17 cellular contexts compared by ENCODE assay signal in the genomic region with DNA sequence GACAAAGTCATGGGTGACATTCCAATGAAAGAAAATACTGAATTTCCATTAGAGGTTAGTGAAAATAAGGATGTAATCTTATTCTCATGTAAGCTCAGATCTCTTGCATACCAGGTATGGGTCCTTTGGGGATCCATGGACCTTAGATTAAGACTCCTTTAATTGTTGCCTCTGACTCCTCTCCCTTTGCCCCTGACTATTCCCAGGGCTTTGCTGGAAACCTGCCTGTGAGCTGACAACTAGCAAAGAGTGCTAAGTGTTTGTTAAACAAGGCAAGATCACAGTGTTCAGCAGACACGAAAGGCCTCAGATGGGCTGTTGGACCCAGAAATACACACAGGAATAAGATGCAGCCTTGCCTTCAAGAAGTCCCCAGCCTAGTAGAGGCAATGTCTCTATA. TPM values are rescaled to one million over a fixed set of nuclear protein-coding genes. Genes with fewer than 3 reads are reported as not detected.
DNase-seq lines count a peak whose midpoint lies in the region; ATAC-seq, FAIRE-seq and TF ChIP-seq lines count a peak whose summit lies in the region.
"Had no signal": no experiment of that assay in that cellular context is flagged by ENCODE, and none has a peak within 500 bp of the region (broad histone marks: within the 10 kb centered on the region; RNA-seq: fewer than 3 reads in every experiment).

No MANE protein-coding gene starts in this region.

- TF ChIP-seq POLR2A in K562 (conservative IDR thresholded peaks at IDR 0.05) (no peak), lower leg skin (IDR thresholded peaks at IDR 0.05) (no peak)

- DNase-seq in right atrium auricular region (ENCODE audit: low spot score) (no peak), right cardiac atrium (no peak), K562 (ENCODE audit: extremely low read depth in 1 of 4, low spot score in 3 of 4) (no peak), left lobe of liver (ENCODE audit: low spot score) (no peak), GM13976 (ENCODE audit: low spot score) (no peak), lower leg skin (ENCODE audit: low spot score in 2 of 2) (no peak), posterior vena cava (ENCODE audit: low spot score) (no peak)
- DNase-seq: 8988T; AML-193; CD4-positive, CD25-positive, alpha-beta regulatory T cell; DMS53; H9 had no signal

- H4K20me1 ChIP-seq in K562 (replicated peaks; ENCODE audit: control insufficient read depth, insufficient read depth, low read length) = no peaks in the 10 kb centered on the region
- H4K20me1 ChIP-seq: BLaER1 treated with 17β-estradiol and CSF1 and Interleukin-3, amounts not matched to agents 10 nM and 100 nM had no signal

- BruUV-seq in K562 (replicated peaks; lab: Mats Ljungman, UMichigan) = no TSS peak

- H3K4me3 ChIP-seq in right atrium auricular region (no peak overlapping the region), right cardiac atrium (ENCODE audit: low read length) (no peak overlapping the region), K562 (no peak overlapping the region), lower leg skin (ENCODE audit: low read depth, poor library complexity, severe bottlenecking) (no peak overlapping the region)
- H3K4me3 ChIP-seq: BLaER1 treated with 17β-estradiol and CSF1 and Interleukin-3, amounts not matched to agents 10 nM and 100 nM; GM23338 had no signal

- no peak for TF ChIP-seq EP300 in K562 (IDR thresholded peaks at IDR 0.05; ENCODE audit: low read length)

- peaks cover 0 to 47% of the 10 kb centered on the region in 2 donors for H3K4me1 ChIP-seq in right atrium auricular region
- H3K4me1 ChIP-seq in right cardiac atrium (ENCODE audit: control insufficient read depth, insufficient read depth, low read length) = peaks cover 8% of the 10 kb centered on the region
- peaks cover 4 to 23% of the 10 kb centered on the region in 2 experiments for H3K4me1 ChIP-seq in K562 (replicated peaks in 1 of 2; ENCODE audit: control insufficient read depth in 2 of 2, insufficient read depth in 2 of 2, low read length in 2 of 2)

- intact Hi-C loops in right cardiac atrium (cut with DNase I) = loop anchor here in 1 of 4 donors (5.0 kb wide), 1 partner anchor 36 kb away; the partner anchor contains the start of gene CYP8B1
- intact Hi-C loops in K562 (cut with micrococcal nuclease) = no loop called here
- intact Hi-C loops in lower leg skin (cut with DNase I; ENCODE audit: low total_unique reads) = no loop called here
- intact Hi-C loops in posterior vena cava (cut with DNase I) = no loop called here

- CTCF ChIA-PET in K562 (lab: Yijun Ruan, JAX; ENCODE audit: low intra/inter-chr PET ratio) = interaction anchor here (0.6 to 1.2 kb wide), 3 partner anchors 10 to 704 kb away, joined by 3 to 4 read pairs (median 3); no protein-coding TSS in a partner anchor

- TF ChIP-seq RAD21 in K562 (CRISPR knock-in tag; conservative IDR thresholded peaks at IDR 0.05 in 1 of 2, IDR thresholded peaks at IDR 0.05 in 1 of 2) = no peak

- WGBS in right cardiac atrium = 69% methylated on average over 1 of the region's 1 CpG
- WGBS in K562 (ENCODE audit: insufficient coverage, low coverage, missing lambda C conversion rate) = 11% methylated on average over 1 of the region's 1 CpG
- 75 to 93% methylated on average over 1 of the region's 1 CpG for WGBS in lower leg skin, 2 donors

- no peak overlapping the region for H3K9ac ChIP-seq in K562 (ENCODE audit: insufficient read depth in 1 of 2, low read depth in 2 of 2, low read length in 2 of 2)
- H3K9ac ChIP-seq: BLaER1 treated with 17β-estradiol and CSF1 and Interleukin-3, amounts not matched to agents 10 nM and 100 nM had no signal

- no peak for FAIRE-seq in K562 (lab: Jason Lieb, UNC)
- FAIRE-seq: GM18507 had no signal

- H3K4me2 ChIP-seq in K562 (ENCODE audit: insufficient read depth, low read length) = no peak overlapping the region
- H3K4me2 ChIP-seq: BLaER1 treated with 17β-estradiol and CSF1 and Interleukin-3, amounts not matched to agents 10 nM and 100 nM; GM23338 had no signal

- no peaks in the 10 kb centered on the region for H3K79me2 ChIP-seq in K562 (ENCODE audit: control insufficient read depth, insufficient read depth, low read length)

- H3K36me3 ChIP-seq in right atrium auricular region = no peaks in the 10 kb centered on the region
- no peaks in the 10 kb centered on the region for H3K36me3 ChIP-seq in K562 (ENCODE audit: control insufficient read depth, insufficient read depth, low read length)
- H3K36me3 ChIP-seq: BLaER1 treated with 17β-estradiol and CSF1 and Interleukin-3, amounts not matched to agents 10 nM and 100 nM had no signal

- POLR2A ChIA-PET in K562 (lab: Yijun Ruan, JAX) = interaction anchor here (0.5 kb wide), 1 partner anchor 631 kb away, joined by 3 read pairs; no protein-coding TSS in a partner anchor

- in situ Hi-C loops in K562 (cut with MboI) (no loop called here), GM13976 (cut with MboI; ENCODE audit: low sequenced_read_pairs, unreplicated experiment) (no loop called here)

- H3K27me3 ChIP-seq in right atrium auricular region = no peaks in the 10 kb centered on the region
- no peaks in the 10 kb centered on the region for H3K27me3 ChIP-seq in right cardiac atrium (ENCODE audit: control insufficient read depth, insufficient read depth)
- H3K27me3 ChIP-seq in K562 (ENCODE audit: control insufficient read depth in 2 of 2, insufficient read depth in 2 of 2, low read length in 2 of 2) = peaks cover 0 to 3% of the 10 kb centered on the region in 2 experiments; a peak in 2 of 5 replicates
- H3K27me3 ChIP-seq: BLaER1 treated with 17β-estradiol and CSF1 and Interleukin-3, amounts not matched to agents 10 nM and 100 nM had no signal

- peak overlapping the region; percentile 32; the same call in 1 of the 2 replicates for H2AFZ ChIP-seq in K562 (ENCODE audit: low read depth, low read length)
- H2AFZ ChIP-seq: GM23338 had no signal

- no peaks in the 10 kb centered on the region for H3K9me1 ChIP-seq in K562 (ENCODE audit: control insufficient read depth, insufficient read depth, low read length)

- ATAC-seq in right cardiac atrium = no peak
- ATAC-seq in K562 = no peak
- ATAC-seq in left lobe of liver = peak; percentile 51
- ATAC-seq: GM23338 had no signal

- peak overlapping the region; percentile 32 to 54 for H3K27ac ChIP-seq in right atrium auricular region
- H3K27ac ChIP-seq in right cardiac atrium (ENCODE audit: low read length) = no peak overlapping the region
- H3K27ac ChIP-seq in K562 (ENCODE audit: extremely low read depth, low read depth, low read length) = no peak overlapping the region
- H3K27ac ChIP-seq: BLaER1 treated with 17β-estradiol and CSF1 and Interleukin-3, amounts not matched to agents 10 nM and 100 nM had no signal

- TF ChIP-seq CTCF in right atrium auricular region (IDR thresholded peaks at IDR 0.05) (no peak), K562 (IDR thresholded peaks at IDR 0.05 in 2 of 3, conservative IDR thresholded peaks at IDR 0.05 in 1 of 3; ENCODE audit: insufficient read depth in 2 of 3, low read depth in 1 of 3, low read length in 3 of 3) (no peak), GM13976 (IDR thresholded peaks at IDR 0.05; ENCODE audit: borderline replicate concordance, control extremely low read depth, extremely low read depth, insufficient read depth, missing control alignments) (no peak), lower leg skin (IDR thresholded peaks at IDR 0.05) (no peak)

- no peaks in the 10 kb centered on the region for H3K9me3 ChIP-seq in right atrium auricular region
- no peaks in the 10 kb centered on the region for H3K9me3 ChIP-seq in right cardiac atrium (ENCODE audit: control insufficient read depth, low read length)
- no peaks in the 10 kb centered on the region for H3K9me3 ChIP-seq in K562 (replicated peaks; ENCODE audit: control insufficient read depth, insufficient read depth, low read depth, low read length)
- H3K9me3 ChIP-seq: BLaER1 treated with 17β-estradiol and CSF1 and Interleukin-3, amounts not matched to agents 10 nM and 100 nM had no signal

RNA-seq across cellular contexts. Expression of gene ACKR2, which starts 32.1 kb away (rescaled TPM):
- total RNA-seq in right atrium auricular region (1 to 10 TPM in 1 of 2 donors, under 1 TPM in 1; 0.78 to 6.2 TPM), right cardiac atrium (1 to 10 TPM; 1.4 to 2.4 (median 1.8) TPM), K562 (2014; rRNA removed) (0.08 and 0.32 TPM in 2 replicates), K562 (2014; rRNA removed; fragmentation: Illumina TruSeq; extraction: Trizol) (0.29 TPM in 2 replicates), K562 (2015; rRNA removed; fragmentation: Illumina TruSeq; extraction: Trizol) (0.15 TPM in 1 of 2 replicates, not detected in the other), K562 (2021) (0.69 and 0.85 TPM in 2 replicates), left lobe of liver (17.6 TPM), lower leg skin (1 to 10 TPM; 3.7 to 6.3 (median 4.5) TPM), posterior vena cava (10 to 100 TPM; 17.0 to 20.6 TPM)
- polyA plus RNA-seq in right cardiac atrium (1.2 TPM), K562 (2011; rRNA removed) (0.57 and 0.74 TPM in 2 replicates), K562 (2014; fragmentation: Illumina TruSeq; extraction: Trizol) (0.15 and 0.39 TPM in 2 replicates), K562 (2014; fragmentation: Nextera tagmentation; extraction: Ambion mirVana) (under 1 TPM; 0.03 to 0.21 TPM), K562 (2014; rRNA removed) (0.07 and 0.11 TPM in 2 replicates)
- 2.1 and 2.5 TPM in 2 replicates for total RNA-seq in K562 (2011; cell fraction: chromatin; rRNA removed; ENCODE audit: low replicate concordance)
- 1.7 and 2.2 TPM in 2 replicates for total RNA-seq in K562 (2011; cell fraction: nucleolus; rRNA removed)
- total RNA-seq in K562 (2011; cell fraction: nucleoplasm; rRNA removed) = 1.5 and 3.8 TPM in 2 replicates
- 0.25 and 0.41 TPM in 2 replicates for polyA plus RNA-seq in K562 (2011; cell fraction: cytosol; rRNA removed)
- polyA plus RNA-seq in K562 (2011; cell fraction: nucleus; rRNA removed) = 0.72 and 0.75 TPM in 2 replicates
- polyA plus RNA-seq in K562 (2012) = 0.29 and 0.62 TPM in 2 replicates
- polyA minus RNA-seq in K562 (2011; rRNA and poly(A)+ RNA removed) = 0.84 and 1.3 TPM in 2 replicates
- polyA minus RNA-seq in K562 (2011; cell fraction: cytosol; rRNA and poly(A)+ RNA removed) = 0.57 TPM in 1 of 2 replicates, not detected in the other
- 0.40 and 1.1 TPM in 2 replicates for polyA minus RNA-seq in K562 (2011; cell fraction: nucleus; rRNA and poly(A)+ RNA removed)
- total RNA-seq: CD4-positive, CD25-positive, alpha-beta regulatory T cell; H9; HT-29 had no signal
- polyA plus RNA-seq: GM23338 had no signal

RNA-seq across cellular contexts. Expression of gene CYP8B1, which starts 34.3 kb away (rescaled TPM):
- total RNA-seq in right atrium auricular region = not detected
- under 1 TPM in 1 of 4 donors, not detected in 3; 0.14 TPM for total RNA-seq in right cardiac atrium
- polyA plus RNA-seq in right cardiac atrium = 0.02 TPM
- total RNA-seq in K562 (2011; cell fraction: chromatin; rRNA removed; ENCODE audit: low replicate concordance) = not detected in 2 replicates
- not detected in 2 replicates for total RNA-seq in K562 (2011; cell fraction: nucleolus; rRNA removed)
- total RNA-seq in K562 (2011; cell fraction: nucleoplasm; rRNA removed) = not detected in 2 replicates
- total RNA-seq in K562 (2014; rRNA removed) = not detected in 2 replicates
- not detected in 2 replicates for total RNA-seq in K562 (2014; rRNA removed; fragmentation: Illumina TruSeq; extraction: Trizol)
- total RNA-seq in K562 (2015; rRNA removed; fragmentation: Illumina TruSeq; extraction: Trizol) = not detected in 2 replicates
- 0.04 and 0.13 TPM in 2 replicates for total RNA-seq in K562 (2021)
- not detected in 2 replicates for polyA plus RNA-seq in K562 (2011; rRNA removed)
- polyA plus RNA-seq in K562 (2011; cell fraction: cytosol; rRNA removed) = not detected in 2 replicates
- polyA plus RNA-seq in K562 (2011; cell fraction: nucleus; rRNA removed) = not detected in 2 replicates
- polyA plus RNA-seq in K562 (2012) = not detected in 2 replicates
- polyA plus RNA-seq in K562 (2014; fragmentation: Illumina TruSeq; extraction: Trizol) = not detected in 2 replicates
- not detected for polyA plus RNA-seq in K562 (2014; fragmentation: Nextera tagmentation; extraction: Ambion mirVana)
- polyA plus RNA-seq in K562 (2014; rRNA removed) = not detected in 2 replicates
- not detected in 2 replicates for polyA minus RNA-seq in K562 (2011; rRNA and poly(A)+ RNA removed)
- polyA minus RNA-seq in K562 (2011; cell fraction: cytosol; rRNA and poly(A)+ RNA removed) = not detected in 2 replicates
- not detected in 2 replicates for polyA minus RNA-seq in K562 (2011; cell fraction: nucleus; rRNA and poly(A)+ RNA removed)
- total RNA-seq in left lobe of liver = 425 TPM
- not detected for total RNA-seq in lower leg skin
- under 1 TPM; 0.10 to 0.14 TPM for total RNA-seq in posterior vena cava
- total RNA-seq: CD4-positive, CD25-positive, alpha-beta regulatory T cell; Daoy; GM23338; H9; HT-29 had no signal
- polyA plus RNA-seq: CD4-positive, CD25-positive, alpha-beta regulatory T cell; GM23338 had no signal

RNA-seq across cellular contexts. Expression of gene HIGD1A, which starts 37.0 kb away (rescaled TPM):
- total RNA-seq in right atrium auricular region = 100 to 1,000 TPM; 213 to 299 TPM
- total RNA-seq in right cardiac atrium = 100 to 1,000 TPM; 179 to 274 (median 239) TPM
- polyA plus RNA-seq in right cardiac atrium = 348 TPM
- total RNA-seq in K562 (2011; cell fraction: chromatin; rRNA removed; ENCODE audit: low replicate concordance) = 16.0 and 47.0 TPM in 2 replicates
- total RNA-seq in K562 (2011; cell fraction: nucleolus; rRNA removed) = 14.0 and 19.1 TPM in 2 replicates
- 44.3 and 95.3 TPM in 2 replicates for total RNA-seq in K562 (2011; cell fraction: nucleoplasm; rRNA removed)
- 136 and 165 TPM in 2 replicates for total RNA-seq in K562 (2014; rRNA removed)
- 333 and 382 TPM in 2 replicates for total RNA-seq in K562 (2014; rRNA removed; fragmentation: Illumina TruSeq; extraction: Trizol)
- total RNA-seq in K562 (2015; rRNA removed; fragmentation: Illumina TruSeq; extraction: Trizol) = 257 and 291 TPM in 2 replicates
- total RNA-seq in K562 (2021) = 183 and 189 TPM in 2 replicates
- 218 and 362 TPM in 2 replicates for polyA plus RNA-seq in K562 (2011; rRNA removed)
- polyA plus RNA-seq in K562 (2011; cell fraction: cytosol; rRNA removed) = 45.6 and 124 TPM in 2 replicates
- 25.3 and 53.9 TPM in 2 replicates for polyA plus RNA-seq in K562 (2011; cell fraction: nucleus; rRNA removed)
- 198 and 327 TPM in 2 replicates for polyA plus RNA-seq in K562 (2012)
- polyA plus RNA-seq in K562 (2014; fragmentation: Illumina TruSeq; extraction: Trizol) = 369 and 398 TPM in 2 replicates
- 1,000 to 10,000 TPM; 1,116 to 1,185 TPM for polyA plus RNA-seq in K562 (2014; fragmentation: Nextera tagmentation; extraction: Ambion mirVana)
- polyA plus RNA-seq in K562 (2014; rRNA removed) = 331 and 362 TPM in 2 replicates
- polyA minus RNA-seq in K562 (2011; rRNA and poly(A)+ RNA removed) = 172 and 181 TPM in 2 replicates
- 59.9 and 87.1 TPM in 2 replicates for polyA minus RNA-seq in K562 (2011; cell fraction: cytosol; rRNA and poly(A)+ RNA removed)
- polyA minus RNA-seq in K562 (2011; cell fraction: nucleus; rRNA and poly(A)+ RNA removed) = 14.8 and 26.3 TPM in 2 replicates
- total RNA-seq in left lobe of liver = 112 TPM
- total RNA-seq in lower leg skin = 100 to 1,000 TPM in 3 of 4 donors, 10 to 100 TPM in 1; 45.1 to 123 (median 114) TPM
- 100 to 1,000 TPM; 163 to 204 TPM for total RNA-seq in posterior vena cava

Comparison
In these comparisons a context has a peak if more than half of its experiments do, and no peak if none do; other contexts are left out.
1. H3K27ac ChIP-seq: peak in right atrium auricular region (2 of 2); none in right cardiac atrium (single experiment) and K562 (single experiment).
2. RNA of gene CYP8B1, which starts 34.3 kb away (total RNA-seq): 425 TPM in left lobe of liver (single experiment); 0.10 to 0.14 TPM in posterior vena cava, not detected in right atrium auricular region, 0.14 TPM in right cardiac atrium, 0.04 to 0.13 TPM in K562 and not detected in lower leg skin; every median in the first group is over 100 times any median in the second.